8 cellular contexts compared by ENCODE assay signal in genomic region chr21:38219049-38219628, GRCh38. TPM values are rescaled to one million over a fixed set of nuclear protein-coding genes. Genes with fewer than 3 reads are reported as not detected.
DNase-seq lines count a peak whose midpoint lies in the region; ATAC-seq and TF ChIP-seq lines count a peak whose summit lies in the region.

No MANE protein-coding gene starts in this region.

- DNase-seq in CD8-positive, alpha-beta T cell, result peak; percentile 13 to 57 (median 49)
- DNase-seq in HEK293T (ENCODE audit: extremely low spot score), result peak; percentile 71
- peak; percentile 6 for DNase-seq in NCI-H345 treated with DMSO at 0.1 percent for 48 hours (lab: John Stamatoyannopoulos, UW; ENCODE audit: unreplicated experiment)
- DNase-seq in activated CD4-positive, CD25-positive, alpha-beta regulatory T cell treated with anti-CD3 and anti-CD28 coated beads, Interleukin-2, amount 50 U/mL, for 72 hours, result peak; percentile 56
- peak; percentile 78 for DNase-seq in colonic mucosa
- DNase-seq in left kidney (ENCODE audit: low read depth, low spot score), result peak; percentile 86
- peak; percentile 50 to 51 for DNase-seq in stimulated activated CD4-positive, alpha-beta T cell treated with anti-CD3 and anti-CD28 coated beads, Interleukin-4, amount 100 ng/mL, for 4 hours

- H3K27me3 Mint-ChIP-seq in CD8-positive, alpha-beta T cell (ENCODE audit: low read depth), result peaks cover 5% of the 10 kb centered on the region

- no peaks in the 10 kb centered on the region for H3K27me3 ChIP-seq in CD8-positive, alpha-beta T cell (ENCODE audit: insufficient read depth, low read length)
- no peaks in the 10 kb centered on the region for H3K27me3 ChIP-seq in colonic mucosa

- no peaks in the 10 kb centered on the region for H3K36me3 Mint-ChIP-seq in CD8-positive, alpha-beta T cell

- no peaks in the 10 kb centered on the region for H3K36me3 ChIP-seq in CD8-positive, alpha-beta T cell (ENCODE audit: insufficient read depth, low read length)
- no peaks in the 10 kb centered on the region for H3K36me3 ChIP-seq in colonic mucosa

- no peak overlapping the region for H3K9ac ChIP-seq in colonic mucosa (ENCODE audit: low read depth in 2 of 2, low read length in 2 of 2)

- H3K4me3 Mint-ChIP-seq in CD8-positive, alpha-beta T cell, result no peak overlapping the region

- CTCF ChIA-PET in CD8-positive, alpha-beta T cell (lab: Charles Lee), result interaction anchor here (0.6 to 3.8 kb wide), 11 partner anchors 8 to 137 kb away, joined by 3 to 38 read pairs (median 7); no protein-coding TSS in a partner anchor
- CTCF ChIA-PET in HEK293T (lab: Yijun Ruan, JAX), result interaction anchor here (1.0 to 3.1 kb wide), 3 partner anchors 14 to 133 kb away, joined by 3 to 14 read pairs (median 4); no protein-coding TSS in a partner anchor

- H3K4me1 Mint-ChIP-seq in CD8-positive, alpha-beta T cell (ENCODE audit: low read depth), result no peaks in the 10 kb centered on the region

- no peak overlapping the region for H3K27ac ChIP-seq in CD8-positive, alpha-beta T cell (ENCODE audit: low read depth, low read length)
- no peak overlapping the region for H3K27ac ChIP-seq in colonic mucosa

- H3K27ac Mint-ChIP-seq in CD8-positive, alpha-beta T cell, result no peak overlapping the region

- peak; percentile 64 for ATAC-seq in CD8-positive, alpha-beta T cell
- ATAC-seq in GM21390 (IDR thresholded peaks at IDR 0.05; ENCODE audit: unreplicated experiment), result no peak

- no peak overlapping the region for H3K4me3 ChIP-seq in CD8-positive, alpha-beta T cell (ENCODE audit: low read depth, low read length)
- H3K4me3 ChIP-seq in colonic mucosa, result no peak overlapping the region

- POLR2A ChIA-PET in CD8-positive, alpha-beta T cell (lab: Charles Lee), result no interaction called here
- POLR2A ChIA-PET in HEK293T (lab: Yijun Ruan, JAX), result no interaction called here

- peak; percentile 86 for TF ChIP-seq CTCF in CD8-positive, alpha-beta T cell (IDR thresholded peaks at IDR 0.05)
- TF ChIP-seq CTCF in colonic mucosa (IDR thresholded peaks at IDR 0.05), result peak; percentile 97

- no peaks in the 10 kb centered on the region for H3K4me1 ChIP-seq in CD8-positive, alpha-beta T cell (ENCODE audit: insufficient read depth, low read length)
- H3K4me1 ChIP-seq in colonic mucosa, result no peaks in the 10 kb centered on the region

- no peaks in the 10 kb centered on the region for H3K9me3 ChIP-seq in CD8-positive, alpha-beta T cell (ENCODE audit: low read length)
- no peaks in the 10 kb centered on the region for H3K9me3 ChIP-seq in colonic mucosa

- peaks cover 12% of the 10 kb centered on the region for H3K9me3 Mint-ChIP-seq in CD8-positive, alpha-beta T cell

- intact Hi-C loops in CD8-positive, alpha-beta T cell (cut with DNase I, micrococcal nuclease), result loop anchor here (1.0 to 10.0 kb wide), 6 partner anchors 113 to 956 kb away; no protein-coding TSS in a partner anchor
- intact Hi-C loops in colonic mucosa (cut with DNase I), result loop anchor here (1.0 kb wide), 1 partner anchor 133 kb away; no protein-coding TSS in a partner anchor

TF ChIP-seq in HEK293T, 16 proteins besides CTCF, POLR2A, EP300 and RAD21:
- no peak for TF ChIP-seq CTBP1 (IDR thresholded peaks at IDR 0.05; ENCODE audit: borderline replicate concordance)
- TF ChIP-seq PKNOX1 (IDR thresholded peaks at IDR 0.05), result no peak
- TF ChIP-seq L3MBTL2 (conservative IDR thresholded peaks at IDR 0.05), result no peak
- no peak for TF ChIP-seq ARNT (IDR thresholded peaks at IDR 0.05)
- no peak for TF ChIP-seq FOXM1 (IDR thresholded peaks at IDR 0.05; ENCODE audit: borderline replicate concordance)
- no peak for TF ChIP-seq HDGF (IDR thresholded peaks at IDR 0.05; ENCODE audit: borderline replicate concordance)
- no peak for TF ChIP-seq ELF4 (IDR thresholded peaks at IDR 0.05)
TF ChIP-seq in HEK293T: peak in this region for 0.

RNA-seq across cellular contexts. Expression of gene KCNJ15, which starts 37.7 kb away (rescaled TPM):
- total RNA-seq in CD8-positive, alpha-beta T cell, result not detected
- total RNA-seq in colonic mucosa, result under 1 TPM; 0.17 to 0.21 TPM

Comparison
In these comparisons a context has a peak if more than half of its experiments do, and no peak if none do; other contexts are left out.
1. DNase-seq: peak in every context shown above with its lines; median percentile 86 in left kidney; 78 in colonic mucosa; 71 in HEK293T; 56 in activated CD4-positive, CD25-positive, alpha-beta regulatory T cell treated with anti-CD3 and anti-CD28 coated beads, Interleukin-2, amount 50 U/mL, for 72 hours; 50 in stimulated activated CD4-positive, alpha-beta T cell treated with anti-CD3 and anti-CD28 coated beads, Interleukin-4, amount 100 ng/mL, for 4 hours; 49 in CD8-positive, alpha-beta T cell; 6 in NCI-H345 treated with DMSO at 0.1 percent for 48 hours.